ENCODE assay signal across 2 cellular contexts in genomic region chr11:30585892-30586250, GRCh38.
TF ChIP-seq lines count a peak whose summit lies in the region.

No MANE protein-coding gene starts in this region.

TF ChIP-seq in IMR-90, 13 proteins besides CTCF, POLR2A, EP300 and RAD21:
- TF ChIP-seq FOS (IDR thresholded peaks at IDR 0.05; ENCODE audit: low read depth, low read length) (no peak), NFE2L2 (IDR thresholded peaks at IDR 0.05; ENCODE audit: low read depth, low read length) (no peak)

TF ChIP-seq in H1, 55 proteins besides CTCF, POLR2A, EP300 and RAD21:
- no peak for TF ChIP-seq MAFK (IDR thresholded peaks at IDR 0.05; ENCODE audit: low read depth, low read length)
- no peak for TF ChIP-seq BCL11A (IDR thresholded peaks at IDR 0.05; ENCODE audit: low read depth in 2 of 2, low read length in 2 of 2)
- TF ChIP-seq TAF7 (optimal IDR thresholded peaks at IDR 0.05; ENCODE audit: borderline replicate concordance, low read depth, low read length): peak; percentile 14
- no peak for TF ChIP-seq JUN (IDR thresholded peaks at IDR 0.05; ENCODE audit: low read depth, low read length)
- 0 out of 2 replicates have a peak, but pooled peaks have one; percentile 6 for TF ChIP-seq PHF8 (conservative IDR thresholded peaks at IDR 0.05; ENCODE audit: low read depth, low read length)
TF ChIP-seq in H1: peak in this region for 2.
